8 cellular contexts compared by ENCODE assay signal in genomic region chr12:110266980-110267620, GRCh38. TPM values are rescaled to one million over a fixed set of nuclear protein-coding genes. Genes with fewer than 3 reads are reported as not detected.
DNase-seq lines count a peak whose midpoint lies in the region; ATAC-seq and TF ChIP-seq lines count a peak whose summit lies in the region.

No MANE protein-coding gene starts in this region.

- peak overlapping the region; percentile 23 for H3K4me3 ChIP-seq in AG10803 (ENCODE audit: low read length)

- H3K4me3 Mint-ChIP-seq in brain = peak overlapping the region; percentile 52 to 68 (median 66)
- H3K4me3 Mint-ChIP-seq in activated T-cell treated with anti-CD3 and anti-CD28 coated beads, Interleukin-2, amount 50 U/mL, for 72 hours = no peak overlapping the region

- TF ChIP-seq CTCF in AG10803 (conservative IDR thresholded peaks at IDR 0.05; ENCODE audit: low read length) (no peak), brain (conservative IDR thresholded peaks at IDR 0.05) (no peak)

- H3K27me3 Mint-ChIP-seq in brain = no peaks in the 10 kb centered on the region
- H3K27me3 Mint-ChIP-seq in activated T-cell treated with anti-CD3 and anti-CD28 coated beads, Interleukin-2, amount 50 U/mL, for 72 hours (ENCODE audit: low read depth) = peaks cover 8% of the 10 kb centered on the region

- no peak for TF ChIP-seq POLR2A in erythroblast (IDR thresholded peaks at IDR 0.05; ENCODE audit: low read length)

- no peaks in the 10 kb centered on the region for H3K9me3 Mint-ChIP-seq in brain
- H3K9me3 Mint-ChIP-seq in activated T-cell treated with anti-CD3 and anti-CD28 coated beads, Interleukin-2, amount 50 U/mL, for 72 hours = no peaks in the 10 kb centered on the region

- DNase-seq in AG10803 (ENCODE audit: low read depth) (peak; percentile 84), NCI-H1092 treated with DMSO at 0.1 percent for 48 hours (lab: John Stamatoyannopoulos, UW) (peak; percentile 59), mucosa of gallbladder (ENCODE audit: low spot score) (peak; percentile 39), erythroblast (lab: John Stamatoyannopoulos, UW) (no peak), HEK293T (ENCODE audit: extremely low spot score) (no peak)
- no peak for DNase-seq in stimulated activated naive CD4-positive, alpha-beta T cell (lab: John Stamatoyannopoulos, UW)
- DNase-seq in activated T-cell treated with anti-CD3 and anti-CD28 coated beads, Interleukin-2, amount 50 U/mL, for 72 hours = no peak

- CTCF ChIA-PET in HEK293T (lab: Yijun Ruan, JAX) = interaction anchor here (0.5 kb wide), 1 partner anchor 11 kb away, joined by 3 read pairs; no protein-coding TSS in a partner anchor

- POLR2A ChIA-PET in HEK293T (lab: Yijun Ruan, JAX) = interaction anchor here (1.0 to 2.9 kb wide), 3 partner anchors 11 to 201 kb away, joined by 4 to 18 read pairs (median 4); partner anchors contain the start of genes ATP2A2, FAM216A and GPN3

- no peaks in the 10 kb centered on the region for H3K36me3 Mint-ChIP-seq in brain
- H3K36me3 Mint-ChIP-seq in activated T-cell treated with anti-CD3 and anti-CD28 coated beads, Interleukin-2, amount 50 U/mL, for 72 hours (ENCODE audit: insufficient read depth in 2 of 2) = no peaks in the 10 kb centered on the region

- peaks cover 68% of the 10 kb centered on the region for H3K4me1 Mint-ChIP-seq in brain
- no peaks in the 10 kb centered on the region for H3K4me1 Mint-ChIP-seq in activated T-cell treated with anti-CD3 and anti-CD28 coated beads, Interleukin-2, amount 50 U/mL, for 72 hours (ENCODE audit: low read depth)

- ATAC-seq in activated T-cell treated with anti-CD3 and anti-CD28 coated beads, Interleukin-2, amount 50 U/mL, for 72 hours (replicated peaks in 1 of 2) = no peak

- H3K27ac Mint-ChIP-seq in brain = peak overlapping the region in 4 of 5 experiments; percentile 74 to 91 (median 87)
- no peak overlapping the region for H3K27ac Mint-ChIP-seq in activated T-cell treated with anti-CD3 and anti-CD28 coated beads, Interleukin-2, amount 50 U/mL, for 72 hours

TF ChIP-seq in HEK293T, 16 proteins besides CTCF, POLR2A, EP300 and RAD21:
- TF ChIP-seq BHLHE40 (IDR thresholded peaks at IDR 0.05; ENCODE audit: borderline replicate concordance) = no peak
- no peak for TF ChIP-seq ARNT (IDR thresholded peaks at IDR 0.05)
- no peak for TF ChIP-seq ZNF384 (IDR thresholded peaks at IDR 0.05)
- TF ChIP-seq CTBP1 (IDR thresholded peaks at IDR 0.05; ENCODE audit: borderline replicate concordance) = no peak
- TF ChIP-seq NFRKB (IDR thresholded peaks at IDR 0.05) = no peak
- no peak for TF ChIP-seq FOXM1 (IDR thresholded peaks at IDR 0.05; ENCODE audit: borderline replicate concordance)
- no peak for TF ChIP-seq ELF4 (IDR thresholded peaks at IDR 0.05)
- TF ChIP-seq FOXA1 (IDR thresholded peaks at IDR 0.05) = no peak
- TF ChIP-seq HDGF (IDR thresholded peaks at IDR 0.05; ENCODE audit: borderline replicate concordance) = no peak
- no peak for TF ChIP-seq PKNOX1 (IDR thresholded peaks at IDR 0.05)
- TF ChIP-seq L3MBTL2 (conservative IDR thresholded peaks at IDR 0.05) = no peak
- TF ChIP-seq TARDBP (IDR thresholded peaks at IDR 0.05) = no peak
- TF ChIP-seq FOXK2 (IDR thresholded peaks at IDR 0.05) = no peak
- TF ChIP-seq SUZ12 (IDR thresholded peaks at IDR 0.05) = no peak
- TF ChIP-seq LEF1 (IDR thresholded peaks at IDR 0.05; ENCODE audit: borderline replicate concordance) = no peak
TF ChIP-seq in HEK293T: peak in this region for 0.

RNA-seq across cellular contexts. Expression of gene ATP2A2, which starts 13.9 kb away (rescaled TPM):
- polyA plus RNA-seq in brain (ENCODE audit: insufficient read depth, low read depth, low replicate concordance) = 139 TPM
- total RNA-seq in mucosa of gallbladder = 248 TPM
- total RNA-seq in activated T-cell treated with anti-CD3 and anti-CD28 coated beads, Interleukin-2, amount 50 U/mL, for 72 hours = 100 to 1,000 TPM; 106 to 127 TPM

Comparison
In these comparisons a context has a peak if more than half of its experiments do, and no peak if none do; other contexts are left out.
1. DNase-seq: peak in AG10803 (single experiment), NCI-H1092 treated with DMSO at 0.1 percent for 48 hours (single experiment) and mucosa of gallbladder (single experiment); none in stimulated activated naive CD4-positive, alpha-beta T cell (0 of 6), erythroblast (0 of 2), HEK293T (single experiment) and activated T-cell treated with anti-CD3 and anti-CD28 coated beads, Interleukin-2, amount 50 U/mL, for 72 hours (0 of 2).
2. H3K4me3 Mint-ChIP-seq: peak in brain (5 of 5); none in activated T-cell treated with anti-CD3 and anti-CD28 coated beads, Interleukin-2, amount 50 U/mL, for 72 hours (0 of 2).